Comparison of ENCODE assay signal across 8 cellular contexts in the genomic region with DNA sequence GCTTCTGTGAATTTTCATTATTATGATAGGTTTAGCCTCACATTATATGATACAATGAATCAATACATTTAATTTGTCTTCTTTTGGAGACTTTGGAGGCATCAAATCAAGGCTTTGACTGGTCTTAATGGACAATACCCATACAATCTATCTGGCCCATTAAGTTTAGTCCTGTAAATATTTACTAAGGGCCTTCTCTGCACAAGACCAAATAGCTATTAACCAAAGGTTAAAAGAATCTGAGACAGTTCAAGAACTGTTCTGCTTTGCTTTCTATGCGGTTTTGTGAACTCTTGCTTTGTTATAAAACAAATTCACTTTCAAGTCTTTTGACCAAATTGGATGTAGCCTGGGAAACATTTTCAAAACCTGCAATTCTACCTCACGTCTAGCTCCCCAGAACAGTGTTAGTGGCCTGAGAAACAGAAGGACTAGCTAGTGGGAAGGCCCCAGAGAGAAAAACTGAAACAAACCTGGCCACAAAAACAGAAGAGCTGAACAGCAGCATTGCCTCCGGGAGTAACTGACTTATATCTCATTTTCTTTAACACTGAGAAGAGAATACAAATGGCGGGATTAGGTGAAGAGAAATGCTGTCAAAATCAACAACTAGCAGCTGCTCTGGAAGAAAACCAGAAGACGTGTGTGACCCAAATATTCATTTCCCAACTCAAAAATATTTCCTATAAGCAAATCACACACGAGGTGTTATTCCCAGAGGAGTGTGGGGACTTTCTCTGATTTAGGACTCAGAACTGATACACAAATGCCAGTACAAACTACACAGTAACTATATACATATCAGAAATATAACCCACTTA. TPM values are rescaled to one million over a fixed set of nuclear protein-coding genes. Genes with fewer than 3 reads are reported as not detected.
DNase-seq lines count a peak whose midpoint lies in the region; ATAC-seq and TF ChIP-seq lines count a peak whose summit lies in the region.

No MANE protein-coding gene starts in this region.

- peaks cover 8% of the 10 kb centered on the region for H3K9me3 ChIP-seq in Caco-2

- peaks cover 41% of the 10 kb centered on the region for H3K36me3 Mint-ChIP-seq in T-cell
- H3K36me3 Mint-ChIP-seq in Caco-2 (ENCODE audit: insufficient read depth, unreplicated experiment) = no peaks in the 10 kb centered on the region

- peak overlapping the region; percentile 2 for H3K4me3 ChIP-seq in fibroblast of the aortic adventitia (ENCODE audit: low read depth, low read length)
- no peak overlapping the region for H3K4me3 ChIP-seq in Caco-2 (ENCODE audit: low read depth, low read length)

- no peak for TF ChIP-seq CTCF in fibroblast of the aortic adventitia (IDR thresholded peaks at IDR 0.05; ENCODE audit: insufficient read depth, low read length)
- no peak for TF ChIP-seq CTCF in Caco-2 (IDR thresholded peaks at IDR 0.05; ENCODE audit: insufficient read depth in 1 of 2, low read depth in 1 of 2, low read length in 1 of 2, severe bottlenecking in 1 of 2, unreplicated experiment in 1 of 2)

- intact Hi-C loops in sciatic nerve (cut with DNase I) (no loop called here), Caco-2 (cut with micrococcal nuclease; ENCODE audit: unreplicated experiment) (loop anchor here (5.0 kb wide), 1 partner anchor 47 kb away; no protein-coding TSS in a partner anchor)

- BruUV-seq in Caco-2 (replicated peaks; lab: Mats Ljungman, UMichigan) = no TSS peak

- peak; percentile 66 for ATAC-seq in GM18502 (IDR thresholded peaks at IDR 0.05; ENCODE audit: poor library complexity, unreplicated experiment)
- ATAC-seq in HG02623 (IDR thresholded peaks at IDR 0.05; ENCODE audit: unreplicated experiment) = peak; percentile 62
- ATAC-seq in T-cell (replicated peaks in 1 of 4) = peak; percentile 31 to 67 (median 58)
- ATAC-seq in sciatic nerve = peak; percentile 45

- H3K9me3 Mint-ChIP-seq in T-cell (peaks cover 9 to 34% (median 27%) of the 10 kb centered on the region in 3 donors), Caco-2 (ENCODE audit: unreplicated experiment) (peaks cover 14% of the 10 kb centered on the region)

- CTCF ChIA-PET in T-cell (lab: Charles Lee) (interaction anchor here (0.5 to 3.7 kb wide), 13 partner anchors 8 to 60 kb away, joined by 3 to 43 read pairs (median 5); partner anchors contain the start of gene TLR10 (in 2 of the 2)), Caco-2 (lab: Charles Lee) (interaction anchor here (1.4 to 1.5 kb wide), 3 partner anchors 21 to 45 kb away, joined by 3 to 9 read pairs (median 7); partner anchors contain the start of gene TLR10)

- H3K4me3 Mint-ChIP-seq in T-cell (peak overlapping the region; percentile 83 to 91 (median 85)), Caco-2 (ENCODE audit: unreplicated experiment) (no peak overlapping the region)

- H3K27me3 Mint-ChIP-seq in T-cell (no peaks in the 10 kb centered on the region), Caco-2 (ENCODE audit: insufficient read depth, unreplicated experiment) (no peaks in the 10 kb centered on the region)

- POLR2A ChIA-PET in T-cell (lab: Charles Lee) (interaction anchor here (0.6 to 1.0 kb wide), 3 partner anchors 29 to 300 kb away, joined by 3 read pairs; no protein-coding TSS in a partner anchor), Caco-2 (lab: Charles Lee) (no interaction called here)

- DNase-seq in T-cell (peak in 1 of 34 experiments; percentile 9), fibroblast of the aortic adventitia (ENCODE audit: low read depth) (no peak), sciatic nerve (ENCODE audit: low spot score) (no peak), amniotic stem cell (lab: John Stamatoyannopoulos, UW) (no peak), Caco-2 (no peak), HCEC 1CT (no peak)

- no peaks in the 10 kb centered on the region for H3K27me3 ChIP-seq in Caco-2 (replicated peaks; ENCODE audit: control insufficient read depth, insufficient read depth, low read length)

- no peaks in the 10 kb centered on the region for H3K4me1 ChIP-seq in Caco-2

- peak overlapping the region; percentile 93 to 97 for H3K27ac Mint-ChIP-seq in T-cell
- no peak overlapping the region for H3K27ac Mint-ChIP-seq in Caco-2 (ENCODE audit: unreplicated experiment)

- H3K4me1 Mint-ChIP-seq in T-cell = peaks cover 30 to 42% (median 42%) of the 10 kb centered on the region in 3 donors
- H3K4me1 Mint-ChIP-seq in Caco-2 (ENCODE audit: low read depth, unreplicated experiment) = no peaks in the 10 kb centered on the region

- H3K36me3 ChIP-seq in Caco-2 (ENCODE audit: control insufficient read depth, insufficient read depth, low read length) = no peaks in the 10 kb centered on the region

RNA-seq across cellular contexts. Expression of gene TLR1, which starts 0.5 kb away (rescaled TPM):
- 10 to 100 TPM; 10.4 to 26.0 (median 18.0) TPM for total RNA-seq in T-cell
- 3.2 and 3.5 TPM in 2 replicates for total RNA-seq in fibroblast of the aortic adventitia (ENCODE audit: low replicate concordance)
- total RNA-seq in sciatic nerve = 28.9 TPM
- total RNA-seq in Caco-2 (2022) = not detected in 2 replicates

RNA-seq across cellular contexts. Expression of gene TLR10, which starts 21.3 kb away (rescaled TPM):
- 1 to 10 TPM in 2 of 5 donors, under 1 TPM in 3; 0.47 to 2.6 (median 0.96) TPM for total RNA-seq in T-cell
- total RNA-seq in fibroblast of the aortic adventitia (ENCODE audit: low replicate concordance) = not detected in 2 replicates
- total RNA-seq in sciatic nerve = 1.6 TPM
- total RNA-seq in Caco-2 (2022) = not detected in 2 replicates

RNA-seq across cellular contexts. Expression of gene TLR6, which starts 52.6 kb away (rescaled TPM):
- total RNA-seq in T-cell (1 to 10 TPM; 2.3 to 7.7 (median 3.2) TPM), fibroblast of the aortic adventitia (ENCODE audit: low replicate concordance) (2.2 and 5.0 TPM in 2 replicates), sciatic nerve (8.2 TPM), Caco-2 (2022) (not detected in 2 replicates)
